Comparison of ENCODE assay signal across 25 cellular contexts in the genomic region with DNA sequence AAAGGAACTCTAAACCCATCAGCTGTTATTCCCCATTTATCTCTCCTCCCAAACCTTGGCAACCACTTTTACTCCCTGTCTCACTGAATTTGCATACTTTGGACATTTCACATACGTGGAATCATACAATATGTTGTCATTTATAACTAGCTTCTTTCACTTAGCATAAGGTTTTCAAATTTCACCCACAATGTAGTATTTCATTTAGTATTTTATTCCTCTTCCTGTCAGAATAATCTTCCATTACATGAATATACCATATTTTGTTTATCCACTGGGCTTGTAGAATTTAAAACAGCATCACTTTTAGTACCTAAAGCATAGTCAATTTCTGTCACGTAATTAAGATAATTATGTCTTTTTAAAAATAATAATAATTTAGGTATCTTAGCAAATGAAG. TPM values are rescaled to one million over a fixed set of nuclear protein-coding genes. Genes with fewer than 3 reads are reported as not detected.
A peak's percentile ranks its signal among the peaks of the same experiment; 100 is the strongest.
DNase-seq lines count a peak whose midpoint lies in the region; ATAC-seq, FAIRE-seq and TF ChIP-seq lines count a peak whose summit lies in the region.
"Had no signal": no experiment of that assay in that cellular context is flagged by ENCODE, and none has a peak within 500 bp of the region (broad histone marks: within the 10 kb centered on the region; RNA-seq: fewer than 3 reads in every experiment).

No MANE protein-coding gene starts in this region.

- H3K27ac ChIP-seq in VCaP, result peak overlapping the region; percentile 78
- H3K27ac ChIP-seq in H1 (ENCODE audit: low read depth, low read length), result no peak overlapping the region
- H3K27ac ChIP-seq in neural progenitor cell, result no peak overlapping the region
- H3K27ac ChIP-seq in OCI-LY7 (ENCODE audit: low read depth, low read length, poor library complexity, severe bottlenecking), result no peak overlapping the region
- H3K27ac ChIP-seq: BLaER1 treated with 17β-estradiol and CSF1 and Interleukin-3, amounts not matched to agents 10 nM and 100 nM; HL-60; KMS-11; SJSA1 had no signal

- H3K79me2 ChIP-seq in H1 (ENCODE audit: control insufficient read depth in 1 of 2, insufficient read depth in 2 of 2, low read length in 2 of 2) (no peaks in the 10 kb centered on the region), neural progenitor cell (ENCODE audit: low read depth) (peaks cover 6% of the 10 kb centered on the region), OCI-LY7 (ENCODE audit: insufficient read depth, low read depth, low read length) (no peaks in the 10 kb centered on the region)

- H3K4me3 ChIP-seq in H1 (ENCODE audit: extremely low read depth in 1 of 4, insufficient read depth in 2 of 4, low read depth in 3 of 4, low read length in 4 of 4) (no peak overlapping the region), neural progenitor cell (peak overlapping the region; percentile 8), OCI-LY7 (ENCODE audit: low read depth, low read length, poor library complexity, severe bottlenecking) (no peak overlapping the region)
- H3K4me3 ChIP-seq: BLaER1 treated with 17β-estradiol and CSF1 and Interleukin-3, amounts not matched to agents 10 nM and 100 nM; SJSA1 had no signal

- H3K79me1 ChIP-seq in H1 (ENCODE audit: low read depth, low read length), result no peaks in the 10 kb centered on the region

- H2BK120ac ChIP-seq in H1 (replicated peaks; ENCODE audit: low read depth, low read length), result no peak overlapping the region

- peaks cover 6 to 28% (median 23%) of the 10 kb centered on the region in 4 experiments for H3K4me1 ChIP-seq in H1 (replicated peaks in 1 of 4; ENCODE audit: control insufficient read depth in 3 of 4, insufficient read depth in 4 of 4, low read length in 3 of 4)
- H3K4me1 ChIP-seq in neural progenitor cell, result peaks cover 41% of the 10 kb centered on the region
- H3K4me1 ChIP-seq in OCI-LY7 (ENCODE audit: insufficient read depth, low read length, poor library complexity, severe bottlenecking), result no peaks in the 10 kb centered on the region
- H3K4me1 ChIP-seq: SJSA1 had no signal

- H3F3A ChIP-seq in neural progenitor cell (ENCODE audit: low read depth), result peaks cover 7% of the 10 kb centered on the region

- H3K4ac ChIP-seq in H1 (replicated peaks; ENCODE audit: insufficient read length, low read depth, low read length), result no peak overlapping the region

- H3K23ac ChIP-seq in H1 (ENCODE audit: insufficient read length), result no peak overlapping the region

- peaks cover 8% of the 10 kb centered on the region for H3K9me3 Mint-ChIP-seq in neural progenitor cell
- H3K9me3 Mint-ChIP-seq: HFFc6 had no signal

- H3K9me3 ChIP-seq in H1 (ENCODE audit: insufficient read depth in 2 of 2, low read depth in 1 of 2, low read length in 1 of 2), result no peaks in the 10 kb centered on the region
- H3K9me3 ChIP-seq in neural progenitor cell (ENCODE audit: low read depth), result no peaks in the 10 kb centered on the region
- no peaks in the 10 kb centered on the region for H3K9me3 ChIP-seq in OCI-LY7 (ENCODE audit: low read length)
- H3K9me3 ChIP-seq: BLaER1 treated with 17β-estradiol and CSF1 and Interleukin-3, amounts not matched to agents 10 nM and 100 nM; SJSA1 had no signal

- CTCF ChIA-PET in H1 (lab: Charles Lee; ENCODE audit: partially characterized antibody), result interaction anchor here (0.9 to 1.4 kb wide), 4 partner anchors 26 to 106 kb away, joined by 3 to 4 read pairs (median 4); no protein-coding TSS in a partner anchor
- CTCF ChIA-PET in OCI-LY7 (lab: Charles Lee; ENCODE audit: unreplicated experiment), result no interaction called here

- peaks cover 20% of the 10 kb centered on the region for H3K36me3 Mint-ChIP-seq in neural progenitor cell
- H3K36me3 Mint-ChIP-seq: CD4-positive, alpha-beta memory T cell had no signal

- no peak overlapping the region for H3K27ac Mint-ChIP-seq in neural progenitor cell
- H3K27ac Mint-ChIP-seq: CD4-positive, alpha-beta memory T cell; HFFc6 had no signal

- POLR2A ChIA-PET in H1 (lab: Charles Lee; ENCODE audit: partially characterized antibody), result interaction anchor here (0.9 to 2.4 kb wide), 3 partner anchors 11 to 56 kb away, joined by 3 to 26 read pairs (median 3); a partner anchor contains a TSS
- POLR2A ChIA-PET in OCI-LY7 (lab: Charles Lee), result no interaction called here

- H3K9me2 ChIP-seq in OCI-LY7 (ENCODE audit: insufficient read depth, low read length), result no peaks in the 10 kb centered on the region; the same call in 1 of the 2 replicates

- no peak overlapping the region for H4K5ac ChIP-seq in H1 (ENCODE audit: insufficient read length, low read depth, low read length)

- H3K56ac ChIP-seq in H1 (replicated peaks; ENCODE audit: insufficient read length, low read depth, low read length), result no peak overlapping the region

- no peak overlapping the region for H4K91ac ChIP-seq in H1 (replicated peaks; ENCODE audit: insufficient read length, low read length)

- no peak overlapping the region for H2BK20ac ChIP-seq in H1 (ENCODE audit: low read length)

- peak overlapping the region; percentile 73 for H3K4me3 Mint-ChIP-seq in neural progenitor cell
- H3K4me3 Mint-ChIP-seq: CD4-positive, alpha-beta memory T cell; HFFc6 had no signal

- 80% methylated on average over 2 of the region's 2 CpGs; no CpG with 5 or more reads in 1 of the 2 experiments for WGBS in H1 (ENCODE audit: extremely low coverage in 1 of 2, insufficient coverage in 1 of 2, insufficient read length in 1 of 2, insufficient replicate concordance in 2 of 2, low coverage in 1 of 2, low lambda C conversion rate in 2 of 2, missing lambda C conversion rate in 1 of 2), 2 experiments

- TF ChIP-seq CTCF in VCaP (conservative IDR thresholded peaks at IDR 0.05) (no peak), H1 (IDR thresholded peaks at IDR 0.05; ENCODE audit: control extremely low read depth in 1 of 3, insufficient read depth in 1 of 3, low read depth in 1 of 3, low read length in 3 of 3) (no peak), neural progenitor cell (IDR thresholded peaks at IDR 0.05) (no peak), OCI-LY7 (conservative IDR thresholded peaks at IDR 0.05; ENCODE audit: low read length) (no peak)

- H3K27me3 Mint-ChIP-seq in neural progenitor cell (ENCODE audit: insufficient read depth, low read depth), result peaks cover 5% of the 10 kb centered on the region

- no TSS peak for BruUV-seq in OCI-LY7 (replicated peaks; lab: Mats Ljungman, UMichigan)

- TF ChIP-seq POLR2A in H1 (IDR thresholded peaks at IDR 0.05; ENCODE audit: control extremely low read depth in 1 of 2, low read depth in 2 of 2, low read length in 2 of 2), result no peak

- H2BK12ac ChIP-seq in H1 (ENCODE audit: low read depth, low read length), result no peak overlapping the region

- FAIRE-seq in G401.6 (lab: Jason Lieb, UNC) (peak; percentile 44), H1 (lab: Jason Lieb, UNC) (no peak)
- FAIRE-seq: GM12891, GM18507 had no signal

- no peak overlapping the region for H2AK5ac ChIP-seq in H1 (ENCODE audit: low read depth, low read length)

- H4K20me1 ChIP-seq in H1 (replicated peaks in 1 of 2; ENCODE audit: control insufficient read depth in 1 of 2, insufficient read depth in 2 of 2, low read length in 2 of 2), result no peaks in the 10 kb centered on the region
- H4K20me1 ChIP-seq in neural progenitor cell (ENCODE audit: low read depth), result no peaks in the 10 kb centered on the region
- no peaks in the 10 kb centered on the region for H4K20me1 ChIP-seq in OCI-LY7 (ENCODE audit: insufficient read depth, low read length)
- H4K20me1 ChIP-seq: BLaER1 treated with 17β-estradiol and CSF1 and Interleukin-3, amounts not matched to agents 10 nM and 100 nM had no signal

- peak overlapping the region; percentile 50 to 55; a peak in 1 of 4 replicates for H3K4me2 ChIP-seq in H1 (ENCODE audit: insufficient read depth in 1 of 2, low read depth in 2 of 2, low read length in 2 of 2)
- peak overlapping the region; percentile 76 for H3K4me2 ChIP-seq in neural progenitor cell
- H3K4me2 ChIP-seq in OCI-LY7 (ENCODE audit: low read length), result no peak overlapping the region
- H3K4me2 ChIP-seq: BLaER1 treated with 17β-estradiol and CSF1 and Interleukin-3, amounts not matched to agents 10 nM and 100 nM; KMS-11 had no signal

- intact Hi-C loops in OCI-LY7 (cut with micrococcal nuclease; ENCODE audit: unreplicated experiment), result no loop called here

- H3K9ac ChIP-seq in H1 (replicated peaks in 1 of 4; ENCODE audit: extremely low read depth in 1 of 4, low read depth in 3 of 4, low read length in 3 of 4) (no peak overlapping the region), neural progenitor cell (no peak overlapping the region)
- H3K9ac ChIP-seq: BLaER1 treated with 17β-estradiol and CSF1 and Interleukin-3, amounts not matched to agents 10 nM and 100 nM; KMS-11 had no signal

- no peak overlapping the region for H2BK15ac ChIP-seq in H1 (ENCODE audit: low read length)

- no peak overlapping the region for H3K14ac ChIP-seq in H1 (ENCODE audit: insufficient read length)

- TF ChIP-seq EP300 in H1 (IDR thresholded peaks at IDR 0.05; ENCODE audit: borderline replicate concordance in 1 of 2, low read depth in 2 of 2, low read length in 2 of 2), result no peak

- H2AFZ ChIP-seq in H1 (ENCODE audit: low read length) (no peak overlapping the region), neural progenitor cell (replicated peaks) (no peak overlapping the region), OCI-LY7 (ENCODE audit: low read length) (no peak overlapping the region)

- TF ChIP-seq RAD21 in H1 (IDR thresholded peaks at IDR 0.05 in 1 of 2, conservative IDR thresholded peaks at IDR 0.05 in 1 of 2; ENCODE audit: low read depth in 2 of 2, low read length in 2 of 2), result no peak

- H3K27me3 ChIP-seq in H1 (replicated peaks in 1 of 4; ENCODE audit: control insufficient read depth in 3 of 4, extremely low read depth in 1 of 4, insufficient read depth in 3 of 4, low read length in 3 of 4) (no peaks in the 10 kb centered on the region), neural progenitor cell (no peaks in the 10 kb centered on the region)
- H3K27me3 ChIP-seq: BLaER1 treated with 17β-estradiol and CSF1 and Interleukin-3, amounts not matched to agents 10 nM and 100 nM; SJSA1 had no signal

- DNase-seq in H1 (ENCODE audit: low read depth in 1 of 2, low spot score in 2 of 2), result no peak
- no peak for DNase-seq in neural progenitor cell (ENCODE audit: low spot score)
- DNase-seq in NK-92 (lab: John Stamatoyannopoulos, UW; ENCODE audit: unreplicated experiment), result no peak
- DNase-seq in OCI-LY7 (ENCODE audit: low spot score), result no peak
- DNase-seq: 8988T; CD4-positive, alpha-beta memory T cell; H7; HFFc6; NCI-H1105; NCI-H2029; NCI-H226; NCI-H510A treated with DMSO at 0.1 percent for 48 hours; NCI-H774; OCI-M1 had no signal

- ATAC-seq in GM18498 (IDR thresholded peaks at IDR 0.05; ENCODE audit: unreplicated experiment), result no peak
- no peak for ATAC-seq in GM19324 (IDR thresholded peaks at IDR 0.05; ENCODE audit: low FRiP score, unreplicated experiment)
- ATAC-seq: Right ventricle myocardium inferior had no signal

- H3K23me2 ChIP-seq in H1 (ENCODE audit: low read depth, low read length), result peaks cover 3% of the 10 kb centered on the region; the same call in 1 of the 2 replicates

- H3K4me1 Mint-ChIP-seq in neural progenitor cell, result peaks cover 67% of the 10 kb centered on the region

- 0 out of 8 replicates have a peak, but pooled peaks cover 0 to 2% (median 0%) of the 10 kb centered on the region in 4 experiments for H3K36me3 ChIP-seq in H1 (ENCODE audit: control insufficient read depth in 2 of 4, insufficient read depth in 4 of 4, low read length in 3 of 4)
- H3K36me3 ChIP-seq in neural progenitor cell, result no peaks in the 10 kb centered on the region
- no peaks in the 10 kb centered on the region for H3K36me3 ChIP-seq in OCI-LY7 (ENCODE audit: insufficient read depth, low read length)
- H3K36me3 ChIP-seq: BLaER1 treated with 17β-estradiol and CSF1 and Interleukin-3, amounts not matched to agents 10 nM and 100 nM; SJSA1 had no signal

- H4K8ac ChIP-seq in H1 (ENCODE audit: extremely low read depth, insufficient read depth, low read length), result no peak overlapping the region

- no peak overlapping the region for H2BK5ac ChIP-seq in H1 (ENCODE audit: low read depth, low read length)

- no peak overlapping the region for H3K18ac ChIP-seq in H1 (ENCODE audit: extremely low read depth, low read length)

RNA-seq across cellular contexts. Expression of a gene that starts 55.5 kb away (rescaled TPM):
- 55.1 and 57.2 TPM in 2 replicates for total RNA-seq in H1 (2021; fragmentation: NEBNext Ultra II Directional; extraction: Animal tissue kit (Norgen Biotek cat#: 25700))
- polyA plus RNA-seq in H1 (2011; rRNA removed), result 36.2 and 37.0 TPM in 2 replicates
- polyA plus RNA-seq in H1 (2011; cell fraction: cytosol; rRNA removed), result 24.6 TPM
- 87.2 TPM for polyA plus RNA-seq in H1 (2011; cell fraction: nucleus; rRNA removed)
- polyA plus RNA-seq in H1 (2012, experiment 1 of 2), result 15.4 to 21.5 TPM (median 17.3 TPM) in 4 replicates
- 1.7 TPM for polyA plus RNA-seq in H1 (2012, experiment 2 of 2)
- 26.5 TPM for polyA plus RNA-seq in H1 (2013, experiment 1 of 2)
- polyA plus RNA-seq in H1 (2013, experiment 2 of 2), result 21.6 TPM
- polyA minus RNA-seq in H1 (2011; rRNA and poly(A)+ RNA removed), result 151 and 160 TPM in 2 replicates
- polyA minus RNA-seq in H1 (2011; cell fraction: cytosol; rRNA and poly(A)+ RNA removed), result 30.0 TPM
- polyA minus RNA-seq in H1 (2011; cell fraction: nucleus; rRNA and poly(A)+ RNA removed), result 113 TPM
- total RNA-seq in neural progenitor cell (ENCODE audit: low replicate concordance) (48.1 and 68.0 TPM in 2 replicates), OCI-LY7 (2022) (52.3 and 53.4 TPM in 2 replicates)
- 18.7 and 21.2 TPM in 2 replicates for total RNA-seq in OCI-LY7 (2014; rRNA removed; shearing (Covaris generic))
